10 cellular contexts compared by ENCODE assay signal in genomic region chr2:127196998-127197397, GRCh38. TPM values are rescaled to one million over a fixed set of nuclear protein-coding genes. Genes with fewer than 3 reads are reported as not detected.
DNase-seq lines count a peak whose midpoint lies in the region; ATAC-seq, FAIRE-seq and TF ChIP-seq lines count a peak whose summit lies in the region.
"Had no signal": no experiment of that assay in that cellular context is flagged by ENCODE, and none has a peak within 500 bp of the region (broad histone marks: within the 10 kb centered on the region; RNA-seq: fewer than 3 reads in every experiment).

No MANE protein-coding gene starts in this region.

- H3K4me3 ChIP-seq in HAP-1 (no peak overlapping the region; the same call in 1 of the 2 replicates), keratinocyte (ENCODE audit: control insufficient read depth in 2 of 3, extremely low read depth in 1 of 3, insufficient read depth in 2 of 3, low read depth in 1 of 3, low read length in 3 of 3) (no peak overlapping the region), spleen (no peak overlapping the region)

- no peak overlapping the region for H2AFZ ChIP-seq in keratinocyte (ENCODE audit: control insufficient read depth, low read length)

- in situ Hi-C loops in HAP-1 (cut with MboI; ENCODE audit: low sequenced_read_pairs) = no loop called here
- in situ Hi-C loops in G401 (cut with HindIII; ENCODE audit: low sequenced_read_pairs) = no loop called here

- no peak overlapping the region for H3K27ac Mint-ChIP-seq in Calu3 (ENCODE audit: unreplicated experiment)
- no peak overlapping the region for H3K27ac Mint-ChIP-seq in stimulated activated naive B cell treated with anti-CD40 and anti-IgM and Interleukin-4, amounts not matched to agents 10 μg/mL and 1 μg/mL and 100 μg/mL, for 72 hours

- H3K27ac ChIP-seq in keratinocyte (ENCODE audit: control insufficient read depth, insufficient read depth, low read length) (no peak overlapping the region), spleen (no peak overlapping the region)

- peaks cover 8% of the 10 kb centered on the region for H3K4me1 Mint-ChIP-seq in Calu3 (ENCODE audit: low read depth, unreplicated experiment)
- H3K4me1 Mint-ChIP-seq in stimulated activated naive B cell treated with anti-CD40 and anti-IgM and Interleukin-4, amounts not matched to agents 10 μg/mL and 1 μg/mL and 100 μg/mL, for 72 hours = peaks cover 4 to 6% of the 10 kb centered on the region in 2 donors

- ATAC-seq in stimulated activated naive B cell treated with anti-CD40 and anti-IgM and Interleukin-4, amounts not matched to agents 10 μg/mL and 1 μg/mL and 100 μg/mL, for 72 hours (replicated peaks) = no peak

- no peak overlapping the region for H3K9ac ChIP-seq in keratinocyte (ENCODE audit: control insufficient read depth, extremely low read depth, insufficient read depth, low read length)

- FAIRE-seq in keratinocyte (lab: Jason Lieb, UNC) = peak; percentile 20

- H3K9me3 Mint-ChIP-seq in Calu3 (ENCODE audit: low read depth, unreplicated experiment) = no peaks in the 10 kb centered on the region
- H3K9me3 Mint-ChIP-seq in stimulated activated naive B cell treated with anti-CD40 and anti-IgM and Interleukin-4, amounts not matched to agents 10 μg/mL and 1 μg/mL and 100 μg/mL, for 72 hours = no peaks in the 10 kb centered on the region

- no peak for TF ChIP-seq POLR2A in spleen (IDR thresholded peaks at IDR 0.05)

- peak overlapping the region; percentile 75 for H3K4me3 Mint-ChIP-seq in Calu3 (ENCODE audit: low read depth, unreplicated experiment)
- no peak overlapping the region for H3K4me3 Mint-ChIP-seq in stimulated activated naive B cell treated with anti-CD40 and anti-IgM and Interleukin-4, amounts not matched to agents 10 μg/mL and 1 μg/mL and 100 μg/mL, for 72 hours

- intact Hi-C loops in Calu3 (cut with micrococcal nuclease; ENCODE audit: unreplicated experiment) (loop anchor here (1.0 to 5.0 kb wide), 3 partner anchors 98 to 450 kb away; partner anchors contain the start of genes ERCC3 and GPR17), spleen (cut with DNase I; ENCODE audit: low total_unique reads) (loop anchor here (5.0 kb wide), 1 partner anchor 280 kb away; no protein-coding TSS in a partner anchor)

- TF ChIP-seq CTCF in Calu3 (IDR thresholded peaks at IDR 0.05; ENCODE audit: unreplicated experiment) (peak; percentile 68), keratinocyte (optimal IDR thresholded peaks at IDR 0.05 in 1 of 3, IDR thresholded peaks at IDR 0.05 in 1 of 3, conservative IDR thresholded peaks at IDR 0.05 in 1 of 3; ENCODE audit: extremely low read depth in 1 of 3, insufficient read depth in 2 of 3, low read length in 3 of 3) (peak; percentile 25 to 46 (median 44)), spleen (IDR thresholded peaks at IDR 0.05 in 8 of 11, conservative IDR thresholded peaks at IDR 0.05 in 3 of 11) (peak in 4 of 11 experiments; percentile 12 to 44 (median 16))

- BruUV-seq in Calu3 (replicated peaks; lab: Mats Ljungman, UMichigan) = no TSS peak

- no peaks in the 10 kb centered on the region for H3K79me2 ChIP-seq in keratinocyte (ENCODE audit: control insufficient read depth, insufficient read depth, low read length)

- H3K27me3 ChIP-seq in HAP-1 (ENCODE audit: low read depth) (no peaks in the 10 kb centered on the region), keratinocyte (ENCODE audit: control insufficient read depth, extremely low read depth, insufficient read depth, low read length) (no peaks in the 10 kb centered on the region), spleen (replicated peaks in 1 of 7) (no peaks in the 10 kb centered on the region)

- H3K9me1 ChIP-seq in keratinocyte (ENCODE audit: control insufficient read depth, extremely low read depth, insufficient read depth, low read length) = no peaks in the 10 kb centered on the region

- H4K20me1 ChIP-seq in keratinocyte (ENCODE audit: control insufficient read depth, extremely low read depth, insufficient read depth, low read length) = no peaks in the 10 kb centered on the region

- H3K9me3 ChIP-seq in HAP-1 (no peaks in the 10 kb centered on the region), keratinocyte (ENCODE audit: control insufficient read depth, low read depth, low read length) (no peaks in the 10 kb centered on the region), spleen (no peaks in the 10 kb centered on the region)

- DNase-seq in Calu3 = no peak
- peak; percentile 31 to 64 for DNase-seq in HAP-1 (ENCODE audit: low spot score in 2 of 2)
- DNase-seq in RPMI8226 = peak; percentile 58
- no peak for DNase-seq in keratinocyte (ENCODE audit: low read depth, low spot score)
- DNase-seq in stimulated activated naive B cell treated with anti-CD40 and anti-IgM and Interleukin-4, amounts not matched to agents 10 μg/mL and 1 μg/mL and 100 μg/mL, for 72 hours = no peak
- no peak for DNase-seq in NCI-H1092 treated with DMSO at 0.1 percent for 48 hours (lab: John Stamatoyannopoulos, UW)
- DNase-seq in spleen = no peak
- DNase-seq in G401 (ENCODE audit: low spot score) = no peak
- DNase-seq: dermis blood vessel endothelial cell, occipital lobe had no signal

- CTCF ChIA-PET in Calu3 (lab: Charles Lee) = interaction anchor here (0.6 to 1.6 kb wide), 21 partner anchors 12 to 453 kb away, joined by 3 to 39 read pairs (median 4); partner anchors contain the start of genes BIN1 and ERCC3

- WGBS in spleen, 5 donors = 65 to 74% (median 70%) methylated on average over 4 of the region's 4 CpGs

- H3K36me3 Mint-ChIP-seq in Calu3 (ENCODE audit: insufficient read depth, unreplicated experiment) = peaks cover 7% of the 10 kb centered on the region
- H3K36me3 Mint-ChIP-seq in stimulated activated naive B cell treated with anti-CD40 and anti-IgM and Interleukin-4, amounts not matched to agents 10 μg/mL and 1 μg/mL and 100 μg/mL, for 72 hours = no peaks in the 10 kb centered on the region

- H3K36me3 ChIP-seq in HAP-1 (replicated peaks) (no peaks in the 10 kb centered on the region), keratinocyte (ENCODE audit: control insufficient read depth in 2 of 2, extremely low read depth in 1 of 2, insufficient read depth in 2 of 2, low read length in 2 of 2) (peaks cover 7 to 9% of the 10 kb centered on the region in 2 experiments), spleen (no peaks in the 10 kb centered on the region)

- dilution Hi-C loops in keratinocyte (cut with MboI; ENCODE audit: extremely low pct_ligation_motif_present, low sequenced_read_pairs) = no loop called here

- no peak overlapping the region for H3K4me2 ChIP-seq in keratinocyte (ENCODE audit: control insufficient read depth, extremely low read depth, insufficient read depth, low read depth, low read length)

- peaks cover 33% of the 10 kb centered on the region for H3K27me3 Mint-ChIP-seq in Calu3 (ENCODE audit: unreplicated experiment)
- peaks cover 0 to 17% of the 10 kb centered on the region in 2 donors for H3K27me3 Mint-ChIP-seq in stimulated activated naive B cell treated with anti-CD40 and anti-IgM and Interleukin-4, amounts not matched to agents 10 μg/mL and 1 μg/mL and 100 μg/mL, for 72 hours

- H3K4me1 ChIP-seq in HAP-1 (no peaks in the 10 kb centered on the region; the same call in 1 of the 2 replicates), keratinocyte (ENCODE audit: control insufficient read depth, extremely low read depth, insufficient read depth, low read length) (no peaks in the 10 kb centered on the region), spleen (peaks cover 0 to 7% (median 0%) of the 10 kb centered on the region in 6 donors)

RNA-seq across cellular contexts. Expression of gene CYP27C1, which starts 23.1 kb away (rescaled TPM):
- total RNA-seq in Calu3 (2022) (0.07 TPM in 1 of 2 replicates, not detected in the other), spleen (under 1 TPM in 5 of 7 donors, not detected in 2; 0.07 to 0.36 (median 0.19) TPM)
- polyA plus RNA-seq in keratinocyte (3.1 to 7.9 TPM (median 6.1 TPM) in 3 replicates), spleen (under 1 TPM; 0.10 to 0.33 (median 0.23) TPM)
- polyA plus RNA-seq in keratinocyte (2011; ENCODE audit: low read depth) = 2.2 TPM
- polyA plus RNA-seq in keratinocyte (2011; cell fraction: cytosol; rRNA removed) = 4.0 and 4.8 TPM in 2 replicates
- polyA plus RNA-seq in keratinocyte (2011; cell fraction: nucleus; rRNA removed) = 10.8 and 12.3 TPM in 2 replicates
- polyA plus RNA-seq in keratinocyte (2012; ENCODE audit: low replicate concordance) = 2.3 and 7.4 TPM in 2 replicates
- 2.9 to 6.9 TPM (median 4.4 TPM) in 3 replicates for polyA minus RNA-seq in keratinocyte
- polyA minus RNA-seq in keratinocyte (2011; cell fraction: cytosol; rRNA and poly(A)+ RNA removed) = 1.3 TPM
- polyA minus RNA-seq in keratinocyte (2011; cell fraction: nucleus; rRNA and poly(A)+ RNA removed) = 1.6 and 3.5 TPM in 2 replicates
- 1.0 and 4.4 TPM in 2 replicates for total RNA-seq in G401 (2014; rRNA removed; shearing (Covaris generic))
- total RNA-seq: dermis blood vessel endothelial cell had no signal

Comparison
In these comparisons a context has a peak if more than half of its experiments do, and no peak if none do; other contexts are left out.
1. DNase-seq: peak in HAP-1 (2 of 2) and RPMI8226 (single experiment); none in Calu3 (single experiment), keratinocyte (single experiment), stimulated activated naive B cell treated with anti-CD40 and anti-IgM and Interleukin-4, amounts not matched to agents 10 μg/mL and 1 μg/mL and 100 μg/mL, for 72 hours (single experiment), NCI-H1092 treated with DMSO at 0.1 percent for 48 hours (single experiment), spleen (single experiment) and G401 (single experiment).